In the genomic region with DNA sequence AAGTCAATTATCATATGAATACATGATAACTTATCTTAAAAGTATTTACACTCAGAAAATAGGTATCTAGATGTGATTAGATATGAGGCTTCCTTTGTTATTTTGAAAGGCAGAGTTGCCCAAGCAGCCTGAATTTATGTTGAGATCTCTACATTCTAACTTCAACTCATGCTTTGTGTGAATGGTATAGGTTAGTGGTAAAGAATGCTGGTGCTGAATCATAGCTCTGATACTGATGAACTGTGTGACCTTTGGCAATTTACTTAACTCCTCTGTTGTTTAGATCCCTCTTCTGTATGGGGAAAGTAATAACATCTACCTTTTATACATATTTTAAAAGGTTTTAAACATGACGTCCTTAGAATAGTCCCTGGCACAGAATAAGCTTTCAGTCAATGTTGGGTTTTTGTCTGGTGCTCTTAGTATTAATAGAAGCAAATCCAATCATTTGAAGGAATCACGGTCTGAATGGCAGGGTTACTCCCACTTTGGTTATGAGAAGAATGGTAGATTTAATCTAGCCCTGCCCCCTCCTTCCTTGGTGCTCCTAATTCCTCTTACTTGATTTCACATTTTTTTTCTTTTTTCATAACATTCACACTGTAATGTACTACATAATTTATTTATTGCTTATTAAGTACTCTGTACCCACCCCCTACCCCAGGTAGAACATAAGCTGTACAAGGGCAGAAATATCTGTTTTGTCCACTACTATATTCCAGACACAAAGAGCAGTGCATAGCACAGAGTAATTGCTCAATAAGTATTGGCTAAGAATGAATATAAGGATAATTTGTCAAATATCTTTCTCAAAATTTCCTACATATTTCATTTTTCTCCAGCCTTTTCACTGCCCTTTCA, we compare ENCODE assay signal across 26 cellular contexts.
DNase-seq lines count a peak whose midpoint lies in the region; ATAC-seq and TF ChIP-seq lines count a peak whose summit lies in the region.
"Had no signal": no experiment of that assay in that cellular context is flagged by ENCODE, and none has a peak within 500 bp of the region (broad histone marks: within the 10 kb centered on the region; RNA-seq: fewer than 3 reads in every experiment).

No MANE protein-coding gene starts in this region.

- peak; percentile 75 for ATAC-seq in activated naive CD8-positive, alpha-beta T cell treated with anti-CD3 and anti-CD28 coated beads, Interleukin-2, amount 50 U/mL, for 24 hours
- ATAC-seq in RWPE2 (ENCODE audit: low read depth): peak; percentile 62
- ATAC-seq in esophagus mucosa: peak; percentile 63
- ATAC-seq in stimulated activated naive CD8-positive, alpha-beta T cell treated with anti-CD3 and anti-CD28 coated beads, Interleukin-15, amount 100 ng/mL, for 72 hours: peak; percentile 56
- ATAC-seq: left lung, natural killer cell, sciatic nerve had no signal

- no peaks in the 10 kb centered on the region for H3K36me3 Mint-ChIP-seq in activated naive CD8-positive, alpha-beta T cell treated with anti-CD3 and anti-CD28 coated beads, Interleukin-2, amount 50 U/mL, for 24 hours (ENCODE audit: low read depth)
- H3K36me3 Mint-ChIP-seq in activated naive CD8-positive, alpha-beta T cell treated with anti-CD3 and anti-CD28 coated beads for 36 hours: no peaks in the 10 kb centered on the region
- no peaks in the 10 kb centered on the region for H3K36me3 Mint-ChIP-seq in activated naive CD4-positive, alpha-beta T cell treated with anti-CD3 and anti-CD28 coated beads, Interleukin-2, amount 10 ng/mL, durations not matched to agents 7 days and 5 days
- H3K36me3 Mint-ChIP-seq: natural killer cell had no signal

- no peak overlapping the region for H3K4me3 ChIP-seq in RWPE2 (ENCODE audit: severe bottlenecking)
- H3K4me3 ChIP-seq: adrenal gland, cardiac muscle cell, GM23248, left lung, ovary, suprapubic skin, uterus had no signal

- peaks cover 54% of the 10 kb centered on the region for H3K4me1 ChIP-seq in RWPE2 (ENCODE audit: insufficient read depth, poor library complexity, severe bottlenecking)
- H3K4me1 ChIP-seq: uterus had no signal

- H3K27me3 ChIP-seq in RWPE2 (ENCODE audit: insufficient read depth, poor library complexity, severe bottlenecking): no peaks in the 10 kb centered on the region
- H3K27me3 ChIP-seq: adrenal gland, cardiac muscle cell, ovary, suprapubic skin, uterus had no signal

- no peak for DNase-seq in activated naive CD8-positive, alpha-beta T cell treated with anti-CD3 and anti-CD28 coated beads, Interleukin-2, amount 50 U/mL, for 24 hours
- no peak for DNase-seq in activated naive CD8-positive, alpha-beta T cell treated with anti-CD3 and anti-CD28 coated beads for 36 hours
- no peak for DNase-seq in RWPE2 (ENCODE audit: low spot score)
- no peak for DNase-seq in stimulated activated naive CD8-positive, alpha-beta T cell treated with anti-CD3 and anti-CD28 coated beads, Interleukin-15, amount 100 ng/mL, for 72 hours
- DNase-seq in A172 (ENCODE audit: low spot score): no peak
- DNase-seq in NCI-H187 treated with DMSO at 0.1 percent for 48 hours (lab: John Stamatoyannopoulos, UW): no peak
- no peak for DNase-seq in activated naive CD4-positive, alpha-beta T cell treated with anti-CD3 and anti-CD28 coated beads, Interleukin-2, amount 10 ng/mL, durations not matched to agents 7 days and 5 days
- DNase-seq: activated CD4-positive, CD25-positive, alpha-beta regulatory T cell; adrenal gland; EL; GM23248; left lung; midbrain; natural killer cell; NCI-H1436 treated with DMSO at 0.1 percent for 48 hours; NCI-H2171; NCI-H526; ovary; stimulated activated CD4-positive, alpha-beta T cell treated with anti-CD3 and anti-CD28 coated beads, Interleukin-15, amount 100 ng/mL, for 24 hours; T1000; uterus had no signal

- peak overlapping the region; percentile 65 for H3K27ac ChIP-seq in RWPE2 (ENCODE audit: poor library complexity, severe bottlenecking)
- H3K27ac ChIP-seq: adrenal gland, C4-2B, cardiac muscle cell, GM23248, left lung, ovary, suprapubic skin, uterus had no signal

- no peak for TF ChIP-seq CTCF in RWPE2 (IDR thresholded peaks at IDR 0.05; ENCODE audit: poor library complexity, severe bottlenecking)

- no peaks in the 10 kb centered on the region for H3K9me3 Mint-ChIP-seq in activated naive CD8-positive, alpha-beta T cell treated with anti-CD3 and anti-CD28 coated beads, Interleukin-2, amount 50 U/mL, for 24 hours
- no peaks in the 10 kb centered on the region for H3K9me3 Mint-ChIP-seq in activated naive CD8-positive, alpha-beta T cell treated with anti-CD3 and anti-CD28 coated beads for 36 hours
- H3K9me3 Mint-ChIP-seq in stimulated activated naive CD8-positive, alpha-beta T cell treated with anti-CD3 and anti-CD28 coated beads, Interleukin-15, amount 100 ng/mL, for 72 hours: no peaks in the 10 kb centered on the region
- H3K9me3 Mint-ChIP-seq in activated naive CD4-positive, alpha-beta T cell treated with anti-CD3 and anti-CD28 coated beads, Interleukin-2, amount 10 ng/mL, durations not matched to agents 7 days and 5 days: no peaks in the 10 kb centered on the region
- H3K9me3 Mint-ChIP-seq: natural killer cell had no signal

- no peaks in the 10 kb centered on the region for H3K36me3 ChIP-seq in RWPE2 (ENCODE audit: low read depth)
- H3K36me3 ChIP-seq: adrenal gland, cardiac muscle cell, left lung, ovary, suprapubic skin, uterus had no signal

- H3K27me3 Mint-ChIP-seq in activated naive CD8-positive, alpha-beta T cell treated with anti-CD3 and anti-CD28 coated beads, Interleukin-2, amount 50 U/mL, for 24 hours: peaks cover 2% of the 10 kb centered on the region
- peaks cover 15% of the 10 kb centered on the region for H3K27me3 Mint-ChIP-seq in activated naive CD8-positive, alpha-beta T cell treated with anti-CD3 and anti-CD28 coated beads for 36 hours
- peaks cover 15% of the 10 kb centered on the region for H3K27me3 Mint-ChIP-seq in stimulated activated naive CD8-positive, alpha-beta T cell treated with anti-CD3 and anti-CD28 coated beads, Interleukin-15, amount 100 ng/mL, for 72 hours
- peaks cover 4% of the 10 kb centered on the region for H3K27me3 Mint-ChIP-seq in activated naive CD4-positive, alpha-beta T cell treated with anti-CD3 and anti-CD28 coated beads, Interleukin-2, amount 10 ng/mL, durations not matched to agents 7 days and 5 days

- CTCF ChIA-PET in activated naive CD4-positive, alpha-beta T cell treated with anti-CD3 and anti-CD28 coated beads, Interleukin-2, amount 10 ng/mL, durations not matched to agents 7 days and 5 days (lab: Charles Lee): no interaction called here

- no peak overlapping the region for H3K27ac Mint-ChIP-seq in activated naive CD8-positive, alpha-beta T cell treated with anti-CD3 and anti-CD28 coated beads, Interleukin-2, amount 50 U/mL, for 24 hours
- no peak overlapping the region for H3K27ac Mint-ChIP-seq in activated naive CD8-positive, alpha-beta T cell treated with anti-CD3 and anti-CD28 coated beads for 36 hours
- no peak overlapping the region for H3K27ac Mint-ChIP-seq in stimulated activated naive CD8-positive, alpha-beta T cell treated with anti-CD3 and anti-CD28 coated beads, Interleukin-15, amount 100 ng/mL, for 72 hours
- H3K27ac Mint-ChIP-seq in activated naive CD4-positive, alpha-beta T cell treated with anti-CD3 and anti-CD28 coated beads, Interleukin-2, amount 10 ng/mL, durations not matched to agents 7 days and 5 days: no peak overlapping the region
- H3K27ac Mint-ChIP-seq: natural killer cell had no signal

- peaks cover 17% of the 10 kb centered on the region for H3K4me1 Mint-ChIP-seq in activated naive CD8-positive, alpha-beta T cell treated with anti-CD3 and anti-CD28 coated beads, Interleukin-2, amount 50 U/mL, for 24 hours
- H3K4me1 Mint-ChIP-seq in activated naive CD8-positive, alpha-beta T cell treated with anti-CD3 and anti-CD28 coated beads for 36 hours: peaks cover 16% of the 10 kb centered on the region
- peaks cover 10% of the 10 kb centered on the region for H3K4me1 Mint-ChIP-seq in stimulated activated naive CD8-positive, alpha-beta T cell treated with anti-CD3 and anti-CD28 coated beads, Interleukin-15, amount 100 ng/mL, for 72 hours
- no peaks in the 10 kb centered on the region for H3K4me1 Mint-ChIP-seq in activated naive CD4-positive, alpha-beta T cell treated with anti-CD3 and anti-CD28 coated beads, Interleukin-2, amount 10 ng/mL, durations not matched to agents 7 days and 5 days
- H3K4me1 Mint-ChIP-seq: natural killer cell had no signal

- H3K9me3 ChIP-seq in RWPE2 (ENCODE audit: severe bottlenecking): no peaks in the 10 kb centered on the region
- H3K9me3 ChIP-seq: adrenal gland, left lung, ovary, suprapubic skin, uterus had no signal

- H3K4me3 Mint-ChIP-seq in activated naive CD8-positive, alpha-beta T cell treated with anti-CD3 and anti-CD28 coated beads, Interleukin-2, amount 50 U/mL, for 24 hours: no peak overlapping the region
- H3K4me3 Mint-ChIP-seq in activated naive CD8-positive, alpha-beta T cell treated with anti-CD3 and anti-CD28 coated beads for 36 hours: no peak overlapping the region
- H3K4me3 Mint-ChIP-seq in stimulated activated naive CD8-positive, alpha-beta T cell treated with anti-CD3 and anti-CD28 coated beads, Interleukin-15, amount 100 ng/mL, for 72 hours: no peak overlapping the region
- H3K4me3 Mint-ChIP-seq in activated naive CD4-positive, alpha-beta T cell treated with anti-CD3 and anti-CD28 coated beads, Interleukin-2, amount 10 ng/mL, durations not matched to agents 7 days and 5 days: no peak overlapping the region
- H3K4me3 Mint-ChIP-seq: natural killer cell had no signal
